In genomic region chr10:49502358-49502757, GRCh38 we compare ENCODE assay signal across 30 cellular contexts. TPM values are rescaled to one million over a fixed set of nuclear protein-coding genes. Genes with fewer than 3 reads are reported as not detected.
DNase-seq lines count a peak whose midpoint lies in the region; ATAC-seq, FAIRE-seq and TF ChIP-seq lines count a peak whose summit lies in the region.
"Had no signal": no experiment of that assay in that cellular context is flagged by ENCODE, and none has a peak within 500 bp of the region (broad histone marks: within the 10 kb centered on the region; RNA-seq: fewer than 3 reads in every experiment).

No MANE protein-coding gene starts in this region.

- H3K36me3 ChIP-seq in astrocyte (ENCODE audit: insufficient read depth, low read length) = no peaks in the 10 kb centered on the region
- no peaks in the 10 kb centered on the region for H3K36me3 ChIP-seq in breast epithelium

- H3K27ac Mint-ChIP-seq in astrocyte (ENCODE audit: unreplicated experiment) = no peak overlapping the region
- no peak overlapping the region for H3K27ac Mint-ChIP-seq in activated T-helper 1 cell treated with anti-CD3 and anti-CD28 coated beads, Interleukin-12 subunit alpha, Interleukin-12 subunit beta, Interleukin-2, Interleukin-4 antibody, amounts not matched to agents 30 ng/mL and 10 ng/mL and 1 ng/mL, durations not matched to agents 14 hours and 24 hours and 36 hours
- H3K27ac Mint-ChIP-seq: activated B cell treated with CpG ODN at 0.5 μM for 24 hours; CD14-positive monocyte; naive B cell; stimulated activated memory B cell treated with anti-CD40 and anti-IgM and Interleukin-4, amounts not matched to agents 10 μg/mL and 1 μg/mL and 100 μg/mL, for 72 hours had no signal

- no peak overlapping the region for H3K4me2 ChIP-seq in astrocyte (ENCODE audit: low read length)
- H3K4me2 ChIP-seq: KMS-11 had no signal

- peaks cover 3% of the 10 kb centered on the region for H3K36me3 Mint-ChIP-seq in astrocyte (ENCODE audit: low read depth, unreplicated experiment)
- peaks cover 10% of the 10 kb centered on the region for H3K36me3 Mint-ChIP-seq in activated T-helper 1 cell treated with anti-CD3 and anti-CD28 coated beads, Interleukin-12 subunit alpha, Interleukin-12 subunit beta, Interleukin-2, Interleukin-4 antibody, amounts not matched to agents 30 ng/mL and 10 ng/mL and 1 ng/mL, durations not matched to agents 14 hours and 24 hours and 36 hours (ENCODE audit: low read depth)

- no peak overlapping the region for H2AFZ ChIP-seq in astrocyte (ENCODE audit: low read depth, low read length)

- intact Hi-C loops in Right ventricle myocardium superior (cut with DNase I) = no loop called here
- intact Hi-C loops in right cardiac atrium (cut with DNase I) = no loop called here
- intact Hi-C loops in activated T-helper 1 cell treated with anti-CD3 and anti-CD28 coated beads, Interleukin-12 subunit alpha, Interleukin-12 subunit beta, Interleukin-2, Interleukin-4 antibody, amounts not matched to agents 30 ng/mL and 10 ng/mL and 1 ng/mL, durations not matched to agents 14 hours and 24 hours and 36 hours (cut with micrococcal nuclease) = no loop called here
- intact Hi-C loops in breast epithelium (cut with DNase I; ENCODE audit: low total_unique reads) = no loop called here

- no peaks in the 10 kb centered on the region for H3K27me3 ChIP-seq in right cardiac atrium (ENCODE audit: control insufficient read depth, insufficient read depth)
- H3K27me3 ChIP-seq in astrocyte (ENCODE audit: insufficient read depth, low read length) = no peaks in the 10 kb centered on the region
- H3K27me3 ChIP-seq in breast epithelium = no peaks in the 10 kb centered on the region
- H3K27me3 ChIP-seq: brain microvascular endothelial cell had no signal

- no peaks in the 10 kb centered on the region for H3K4me1 Mint-ChIP-seq in astrocyte (ENCODE audit: low read depth, unreplicated experiment)
- H3K4me1 Mint-ChIP-seq in activated T-helper 1 cell treated with anti-CD3 and anti-CD28 coated beads, Interleukin-12 subunit alpha, Interleukin-12 subunit beta, Interleukin-2, Interleukin-4 antibody, amounts not matched to agents 30 ng/mL and 10 ng/mL and 1 ng/mL, durations not matched to agents 14 hours and 24 hours and 36 hours (ENCODE audit: low read depth) = no peaks in the 10 kb centered on the region
- H3K4me1 Mint-ChIP-seq: activated B cell treated with CpG ODN at 0.5 μM for 24 hours; CD14-positive monocyte; stimulated activated memory B cell treated with anti-CD40 and anti-IgM and Interleukin-4, amounts not matched to agents 10 μg/mL and 1 μg/mL and 100 μg/mL, for 72 hours had no signal

- H3K79me2 ChIP-seq in astrocyte (ENCODE audit: insufficient read depth, low read length) = no peaks in the 10 kb centered on the region

- H3K9ac ChIP-seq in astrocyte (ENCODE audit: low read length) = no peak overlapping the region
- H3K9ac ChIP-seq: KMS-11 had no signal

- TF ChIP-seq POLR2A in breast epithelium (IDR thresholded peaks at IDR 0.05) = no peak

- H3K4me3 ChIP-seq in right cardiac atrium (ENCODE audit: low read length) = no peak overlapping the region
- H3K4me3 ChIP-seq in astrocyte (ENCODE audit: insufficient read depth, low read depth, low read length) = no peak overlapping the region
- H3K4me3 ChIP-seq in fibroblast of mammary gland (ENCODE audit: control insufficient read depth, low read depth, low read length) = no peak overlapping the region
- H3K4me3 ChIP-seq in breast epithelium = no peak overlapping the region
- H3K4me3 ChIP-seq: psoas muscle, SK-N-MC had no signal

- H3K9me3 ChIP-seq in right cardiac atrium (ENCODE audit: control insufficient read depth, low read length) (no peaks in the 10 kb centered on the region), astrocyte (ENCODE audit: insufficient read depth, low read depth, low read length) (no peaks in the 10 kb centered on the region), breast epithelium (no peaks in the 10 kb centered on the region)
- H3K9me3 ChIP-seq: psoas muscle had no signal

- ATAC-seq in Right ventricle myocardium superior (ENCODE audit: poor library complexity) (peak; percentile 45), right cardiac atrium (no peak)
- ATAC-seq: psoas muscle; stimulated activated memory B cell treated with anti-CD40 and anti-IgM and Interleukin-4, amounts not matched to agents 10 μg/mL and 1 μg/mL and 100 μg/mL, for 72 hours had no signal

- no peaks in the 10 kb centered on the region for H3K9me3 Mint-ChIP-seq in astrocyte (ENCODE audit: unreplicated experiment)
- no peaks in the 10 kb centered on the region for H3K9me3 Mint-ChIP-seq in activated T-helper 1 cell treated with anti-CD3 and anti-CD28 coated beads, Interleukin-12 subunit alpha, Interleukin-12 subunit beta, Interleukin-2, Interleukin-4 antibody, amounts not matched to agents 30 ng/mL and 10 ng/mL and 1 ng/mL, durations not matched to agents 14 hours and 24 hours and 36 hours
- H3K9me3 Mint-ChIP-seq: activated B cell treated with CpG ODN at 0.5 μM for 24 hours; CD14-positive monocyte; naive B cell; stimulated activated memory B cell treated with anti-CD40 and anti-IgM and Interleukin-4, amounts not matched to agents 10 μg/mL and 1 μg/mL and 100 μg/mL, for 72 hours; type B pancreatic cell had no signal

- no peak overlapping the region for H3K4me3 Mint-ChIP-seq in astrocyte (ENCODE audit: unreplicated experiment)
- H3K4me3 Mint-ChIP-seq in activated T-helper 1 cell treated with anti-CD3 and anti-CD28 coated beads, Interleukin-12 subunit alpha, Interleukin-12 subunit beta, Interleukin-2, Interleukin-4 antibody, amounts not matched to agents 30 ng/mL and 10 ng/mL and 1 ng/mL, durations not matched to agents 14 hours and 24 hours and 36 hours = no peak overlapping the region
- H3K4me3 Mint-ChIP-seq: activated B cell treated with CpG ODN at 0.5 μM for 24 hours; CD14-positive monocyte; naive B cell; stimulated activated memory B cell treated with anti-CD40 and anti-IgM and Interleukin-4, amounts not matched to agents 10 μg/mL and 1 μg/mL and 100 μg/mL, for 72 hours; type B pancreatic cell had no signal

- FAIRE-seq in astrocyte (lab: Jason Lieb, UNC) = no peak
- FAIRE-seq: endothelial cell of umbilical vein, kidney had no signal

- H3K27me3 Mint-ChIP-seq in astrocyte (ENCODE audit: low read depth, unreplicated experiment) = no peaks in the 10 kb centered on the region
- peaks cover 10% of the 10 kb centered on the region for H3K27me3 Mint-ChIP-seq in activated T-helper 1 cell treated with anti-CD3 and anti-CD28 coated beads, Interleukin-12 subunit alpha, Interleukin-12 subunit beta, Interleukin-2, Interleukin-4 antibody, amounts not matched to agents 30 ng/mL and 10 ng/mL and 1 ng/mL, durations not matched to agents 14 hours and 24 hours and 36 hours (ENCODE audit: insufficient read depth)
- H3K27me3 Mint-ChIP-seq: activated B cell treated with CpG ODN at 0.5 μM for 24 hours; naive B cell; stimulated activated memory B cell treated with anti-CD40 and anti-IgM and Interleukin-4, amounts not matched to agents 10 μg/mL and 1 μg/mL and 100 μg/mL, for 72 hours; type B pancreatic cell had no signal

- WGBS in right cardiac atrium = 73% methylated on average over 2 of the region's 2 CpGs

- no peak overlapping the region for H3K27ac ChIP-seq in right cardiac atrium (ENCODE audit: low read length)
- no peak overlapping the region for H3K27ac ChIP-seq in astrocyte (ENCODE audit: low read depth, low read length)
- no peak overlapping the region for H3K27ac ChIP-seq in breast epithelium
- H3K27ac ChIP-seq: brain microvascular endothelial cell, KMS-11, psoas muscle, SK-N-MC had no signal

- no peak for TF ChIP-seq CTCF in astrocyte (IDR thresholded peaks at IDR 0.05; ENCODE audit: insufficient read depth, low read depth, low read length)
- no peak for TF ChIP-seq CTCF in fibroblast of mammary gland (conservative IDR thresholded peaks at IDR 0.05; ENCODE audit: control insufficient read depth, insufficient read depth, low read depth, low read length)
- no peak for TF ChIP-seq CTCF in breast epithelium (IDR thresholded peaks at IDR 0.05)

- peaks cover 5% of the 10 kb centered on the region for H3K4me1 ChIP-seq in right cardiac atrium (ENCODE audit: control insufficient read depth, insufficient read depth, low read length)
- no peaks in the 10 kb centered on the region for H3K4me1 ChIP-seq in astrocyte (ENCODE audit: insufficient read depth, low read length)
- no peaks in the 10 kb centered on the region for H3K4me1 ChIP-seq in breast epithelium

- H4K20me1 ChIP-seq in astrocyte (ENCODE audit: insufficient read depth, low read length) = no peaks in the 10 kb centered on the region

- DNase-seq in Right ventricle myocardium superior = no peak
- no peak for DNase-seq in right cardiac atrium
- peak; percentile 58 for DNase-seq in astrocyte (ENCODE audit: low read depth)
- peak; percentile 46 for DNase-seq in fibroblast of mammary gland (ENCODE audit: low read depth)
- DNase-seq in NCI-H2227 treated with DMSO at 0.1 percent for 48 hours (lab: John Stamatoyannopoulos, UW) = no peak
- no peak for DNase-seq in islet precursor cell
- no peak for DNase-seq in activated T-helper 1 cell treated with anti-CD3 and anti-CD28 coated beads, Interleukin-12 subunit alpha, Interleukin-12 subunit beta, Interleukin-2, Interleukin-4 antibody, amounts not matched to agents 30 ng/mL and 10 ng/mL and 1 ng/mL, durations not matched to agents 14 hours and 24 hours and 36 hours (ENCODE audit: low spot score)
- no peak for DNase-seq in breast epithelium (ENCODE audit: low spot score in 2 of 2)
- DNase-seq: activated B cell treated with CpG ODN at 0.5 μM for 24 hours; activated CD4-positive, alpha-beta T cell treated with anti-CD3 and anti-CD28 coated beads, Interleukin-2, amount 50 U/mL, for 1 hour; activated T-cell treated with anti-CD3 and anti-CD28 coated beads, Interleukin-2, amount 50 U/mL, for 48 hours; brain microvascular endothelial cell; DMS79; GF-D8; HCEC 1CT; kidney; midbrain; naive B cell; NCI-H1436 treated with DMSO at 0.1 percent for 48 hours; NCI-H774; nucleus accumbens; psoas muscle; RPMI8226; substantia nigra had no signal

RNA-seq across cellular contexts. Expression of gene ERCC6, which starts 36.6 kb away (rescaled TPM):
- total RNA-seq in Right ventricle myocardium superior (25.3 TPM), right cardiac atrium (10 to 100 TPM; 16.5 to 25.5 (median 20.4) TPM), astrocyte (20.1 and 22.3 TPM in 2 replicates), breast epithelium (10 to 100 TPM; 19.5 to 27.8 (median 21.6) TPM)
- polyA plus RNA-seq in right cardiac atrium = 4.6 TPM
- 11.2 and 11.7 TPM in 2 replicates for total RNA-seq in activated T-helper 1 cell treated with anti-CD3 and anti-CD28 coated beads, Interleukin-12 subunit alpha, Interleukin-12 subunit beta, Interleukin-2, Interleukin-4 antibody, amounts not matched to agents 30 ng/mL and 10 ng/mL and 1 ng/mL, durations not matched to agents 14 hours and 24 hours and 36 hours

Comparison
In these comparisons a context has a peak if more than half of its experiments do, and no peak if none do; other contexts are left out.
1. DNase-seq: peak in astrocyte (single experiment) and fibroblast of mammary gland (single experiment); none in Right ventricle myocardium superior (single experiment), right cardiac atrium (0 of 3), NCI-H2227 treated with DMSO at 0.1 percent for 48 hours (single experiment), islet precursor cell (single experiment), activated T-helper 1 cell treated with anti-CD3 and anti-CD28 coated beads, Interleukin-12 subunit alpha, Interleukin-12 subunit beta, Interleukin-2, Interleukin-4 antibody, amounts not matched to agents 30 ng/mL and 10 ng/mL and 1 ng/mL, durations not matched to agents 14 hours and 24 hours and 36 hours (single experiment) and breast epithelium (0 of 2).